ENCODE assay signal across 8 cellular contexts in genomic region chr10:73781879-73782748, GRCh38. TPM values are rescaled to one million over a fixed set of nuclear protein-coding genes. Genes with fewer than 3 reads are reported as not detected.
DNase-seq lines count a peak whose midpoint lies in the region; ATAC-seq, FAIRE-seq and TF ChIP-seq lines count a peak whose summit lies in the region.

CHCHD1 (plus strand) TSS chr10:73782048; CDS start chr10:73782076, 28 bp downstream.

- CTCF ChIA-PET in AG04450 (lab: Charles Lee) (interaction anchor here (0.6 to 1.5 kb wide), 3 partner anchors 97 to 1068 kb away, joined by 3 to 6 read pairs (median 4); no protein-coding TSS in a partner anchor), HepG2 (lab: Yijun Ruan, JAX; ENCODE audit: low intra/inter-chr PET ratio, low total read pairs) (no interaction called here)

- no peaks in the 10 kb centered on the region; a peak in 2 of 5 replicates for H3K36me3 ChIP-seq in HepG2 (replicated peaks in 1 of 2; ENCODE audit: control insufficient read depth in 1 of 2, insufficient read depth in 2 of 2, low read length in 2 of 2)

- TF ChIP-seq RAD21 in HepG2 (CRISPR knock-in tag; IDR thresholded peaks at IDR 0.05) = peak; percentile 34; the same call in 1 of the 2 replicates

- TF ChIP-seq EP300 in HepG2 (IDR thresholded peaks at IDR 0.05; ENCODE audit: low read depth in 2 of 2, low read length in 2 of 2) (no peak), HepG2 (CRISPR knock-in tag; IDR thresholded peaks at IDR 0.05; ENCODE audit: borderline replicate concordance) (no peak)

- peaks cover 64% of the 10 kb centered on the region for H3K36me3 Mint-ChIP-seq in dendritic cell treated with granulocyte-macrophage colony-stimulating factor and Interleukin-4, amounts not matched to agents 40 ng/mL and 50 ng/mL, for 4 days (ENCODE audit: low read depth)

- DNase-seq in AG04450 (ENCODE audit: low read depth, low spot score) = peak; percentile 63
- DNase-seq in NCI-H69 (lab: John Stamatoyannopoulos, UW) = peak; percentile 88
- DNase-seq in activated CD4-positive, alpha-beta T cell treated with anti-CD3 and anti-CD28 coated beads, Interleukin-2, amount 50 U/mL, for 24 hours (ENCODE audit: low read depth in 1 of 2, low spot score in 1 of 2) = peak; percentile 80 to 91
- peak; percentile 80 for DNase-seq in HepG2 (ENCODE audit: low spot score)
- peak; percentile 91 to 92 for DNase-seq in stimulated activated CD4-positive, alpha-beta T cell treated with anti-CD3 and anti-CD28 coated beads, Interleukin-2, amount 100 ng/mL, for 48 hours

- 0 out of 2 replicates have a peak, but pooled peaks cover under 1% of the 10 kb centered on the region for H4K20me1 ChIP-seq in HepG2 (ENCODE audit: insufficient read depth, low read length)

- no peaks in the 10 kb centered on the region for H3K9me3 Mint-ChIP-seq in dendritic cell treated with granulocyte-macrophage colony-stimulating factor and Interleukin-4, amounts not matched to agents 40 ng/mL and 50 ng/mL, for 4 days

- intact Hi-C loops in dendritic cell treated with granulocyte-macrophage colony-stimulating factor and Interleukin-4, amounts not matched to agents 40 ng/mL and 50 ng/mL, for 4 days (cut with micrococcal nuclease) = no loop called here
- intact Hi-C loops in HepG2 (cut with micrococcal nuclease; ENCODE audit: unreplicated experiment) = no loop called here

- H3K4me3 Mint-ChIP-seq in dendritic cell treated with granulocyte-macrophage colony-stimulating factor and Interleukin-4, amounts not matched to agents 40 ng/mL and 50 ng/mL, for 4 days = peak within 1 kb of the TSS; percentile 90

- H3K9ac ChIP-seq in HepG2 (ENCODE audit: insufficient read depth, low read depth, low read length) = peak within 1 kb of the TSS; percentile 92

- peak; percentile 89 for FAIRE-seq in HepG2 (lab: Jason Lieb, UNC)

- in situ Hi-C loops in HepG2 (cut with HindIII; ENCODE audit: extremely low pct_ligation_motif_present, low pct_unique_long_range_greater_than_20kb) = no loop called here

- H3K4me2 ChIP-seq in HepG2 (ENCODE audit: low read depth, low read length) = peak within 1 kb of the TSS; percentile 85

- H3K27ac ChIP-seq in AG04450 (ENCODE audit: low read depth, low read length) (peak within 1 kb of the TSS; percentile 83), HepG2 (ENCODE audit: extremely low read length, insufficient read depth, low read length) (peak within 1 kb of the TSS; percentile 81)

- H2AFZ ChIP-seq in HepG2 (ENCODE audit: low read length) = no peak within 1 kb of the TSS

- no peaks in the 10 kb centered on the region for H3K27me3 Mint-ChIP-seq in dendritic cell treated with granulocyte-macrophage colony-stimulating factor and Interleukin-4, amounts not matched to agents 40 ng/mL and 50 ng/mL, for 4 days

- H3K27me3 ChIP-seq in AG04450 (ENCODE audit: control insufficient read depth, insufficient read depth, low read length) (no peaks in the 10 kb centered on the region), HepG2 (ENCODE audit: control insufficient read depth in 1 of 2, insufficient read depth in 2 of 2, low read length in 2 of 2) (no peaks in the 10 kb centered on the region; a peak in 1 of 5 replicates)

- under 1% methylated on average over 43 of the region's 57 CpGs for WGBS in HepG2 (ENCODE audit: low lambda C conversion rate)

- POLR2A ChIA-PET in AG04450 (lab: Yijun Ruan, JAX) (interaction anchor here (0.6 to 2.4 kb wide), 6 partner anchors 10 to 52 kb away, joined by 3 to 28 read pairs (median 3); a partner anchor contains a TSS), HepG2 (lab: Yijun Ruan, JAX) (interaction anchor here (0.5 to 2.0 kb wide), 8 partner anchors 10 to 109 kb away, joined by 3 to 31 read pairs (median 6); partner anchors contain the start of gene SEC24C)

- TF ChIP-seq POLR2A in HepG2 (IDR thresholded peaks at IDR 0.05; ENCODE audit: insufficient read depth in 1 of 2, low read depth in 2 of 2, low read length in 2 of 2) = peak; percentile 75 to 92

- TF ChIP-seq CTCF in AG04450 (IDR thresholded peaks at IDR 0.05; ENCODE audit: low read depth, low read length) = no peak
- TF ChIP-seq CTCF in HepG2 (CRISPR knock-in tag; IDR thresholded peaks at IDR 0.05) = no peak; the same call in 1 of the 2 replicates

- peaks cover 50% of the 10 kb centered on the region for H3K79me2 ChIP-seq in HepG2 (ENCODE audit: insufficient read depth, low read length)

- peaks cover 40% of the 10 kb centered on the region for H3K4me1 Mint-ChIP-seq in dendritic cell treated with granulocyte-macrophage colony-stimulating factor and Interleukin-4, amounts not matched to agents 40 ng/mL and 50 ng/mL, for 4 days (ENCODE audit: low read depth)

- ATAC-seq in GM18909 (IDR thresholded peaks at IDR 0.05; ENCODE audit: poor library complexity, unreplicated experiment) = peak; percentile 61
- ATAC-seq in HG03378 (IDR thresholded peaks at IDR 0.05; ENCODE audit: unreplicated experiment) = peak; percentile 41
- ATAC-seq in HepG2 = peak; percentile 71

- peak within 1 kb of the TSS; percentile 91 for H3K27ac Mint-ChIP-seq in dendritic cell treated with granulocyte-macrophage colony-stimulating factor and Interleukin-4, amounts not matched to agents 40 ng/mL and 50 ng/mL, for 4 days

- BruUV-seq in HepG2 (replicated peaks; lab: Mats Ljungman, UMichigan) = no TSS peak

- peaks cover 43% of the 10 kb centered on the region for H3K4me1 ChIP-seq in HepG2 (ENCODE audit: insufficient read depth, low read length)

- H3K4me3 ChIP-seq in AG04450 (ENCODE audit: low read depth, low read length) (peak within 1 kb of the TSS; percentile 86), HepG2 (replicated peaks in 1 of 3; ENCODE audit: insufficient read depth in 1 of 3, low read depth in 2 of 3, low read length in 3 of 3) (peak within 1 kb of the TSS; percentile 80 to 89 (median 88))

- peaks cover 4% of the 10 kb centered on the region; the same call in 1 of the 2 replicates for H3K9me3 ChIP-seq in AG04450 (ENCODE audit: control insufficient read depth, insufficient read depth, low read length)
- H3K9me3 ChIP-seq in HepG2 (ENCODE audit: low read length) = no peaks in the 10 kb centered on the region

TF ChIP-seq in HepG2, 621 proteins besides CTCF, POLR2A, EP300 and RAD21 (continues in another document):
- no peak for TF ChIP-seq ZMYM3 (CRISPR knock-in tag; IDR thresholded peaks at IDR 0.05)
- no peak for TF ChIP-seq ATRX (CRISPR knock-in tag; IDR thresholded peaks at IDR 0.05; ENCODE audit: borderline replicate concordance)
- peak; percentile 34; the same call in 1 of the 2 replicates for TF ChIP-seq DR1 (CRISPR knock-in tag; IDR thresholded peaks at IDR 0.05)
- 0 out of 2 replicates have a peak, but pooled peaks have one; percentile 35 for TF ChIP-seq MEIS1 (CRISPR knock-in tag; IDR thresholded peaks at IDR 0.05; ENCODE audit: borderline replicate concordance)
- peak; percentile 95 for TF ChIP-seq PRDM10 (CRISPR knock-in tag; IDR thresholded peaks at IDR 0.05; ENCODE audit: low read depth)

RNA-seq across cellular contexts. Expression of gene CHCHD1, which starts in this region (rescaled TPM):
- 31.2 and 45.4 TPM in 2 replicates for polyA plus RNA-seq in AG04450 (2011; rRNA removed)
- 4.0 and 5.2 TPM in 2 replicates for polyA minus RNA-seq in AG04450 (2011; rRNA and poly(A)+ RNA removed)
- total RNA-seq in HepG2 (2016; rRNA removed; fragmentation: Illumina TruSeq; extraction: Trizol) = 71.2 and 91.7 TPM in 2 replicates
- 16.2 and 16.7 TPM in 2 replicates for total RNA-seq in HepG2 (2016; cell fraction: cytosol; rRNA removed; fragmentation: Illumina TruSeq; extraction: Trizol; ENCODE audit: low read depth)
- total RNA-seq in HepG2 (2016; cell fraction: insoluble cytoplasmic fraction; rRNA removed; fragmentation: Illumina TruSeq; extraction: Trizol) = 69.8 and 94.8 TPM in 2 replicates
- total RNA-seq in HepG2 (2016; cell fraction: membrane; rRNA removed; fragmentation: Illumina TruSeq; extraction: Trizol) = 32.5 and 34.2 TPM in 2 replicates
- total RNA-seq in HepG2 (2016; cell fraction: nucleus; rRNA removed; fragmentation: Illumina TruSeq; extraction: Trizol) = 30.4 and 32.6 TPM in 2 replicates
- polyA plus RNA-seq in HepG2 (2011; rRNA removed) = 30.6 and 36.9 TPM in 2 replicates
- polyA plus RNA-seq in HepG2 (2011; cell fraction: cytosol; rRNA removed) = 35.1 and 36.6 TPM in 2 replicates
- polyA plus RNA-seq in HepG2 (2011; cell fraction: nucleus; rRNA removed) = 8.8 and 9.9 TPM in 2 replicates
- 40.1 and 41.3 TPM in 2 replicates for polyA plus RNA-seq in HepG2 (2012)
- polyA plus RNA-seq in HepG2 (2016; cell fraction: cytosol; fragmentation: Illumina TruSeq; extraction: Trizol; ENCODE audit: low read depth) = 16.6 and 17.9 TPM in 2 replicates
- polyA plus RNA-seq in HepG2 (2016; cell fraction: insoluble cytoplasmic fraction; fragmentation: Illumina TruSeq; extraction: Trizol; ENCODE audit: low read depth) = 90.2 and 95.1 TPM in 2 replicates
- polyA plus RNA-seq in HepG2 (2016; cell fraction: membrane; fragmentation: Illumina TruSeq; extraction: Trizol; ENCODE audit: low read depth) = 27.2 and 27.4 TPM in 2 replicates
- polyA plus RNA-seq in HepG2 (2016; cell fraction: nucleus; fragmentation: Illumina TruSeq; extraction: Trizol; ENCODE audit: insufficient read depth, low read depth) = 45.9 and 52.1 TPM in 2 replicates
- polyA minus RNA-seq in HepG2 (2011; rRNA and poly(A)+ RNA removed; ENCODE audit: low replicate concordance) = 5.0 and 8.3 TPM in 2 replicates
- polyA minus RNA-seq in HepG2 (2011; cell fraction: cytosol; rRNA and poly(A)+ RNA removed) = 5.5 TPM in 2 replicates
- polyA minus RNA-seq in HepG2 (2011; cell fraction: nucleus; rRNA and poly(A)+ RNA removed) = 7.7 and 9.1 TPM in 2 replicates

Comparison
In these comparisons a context has a peak if more than half of its experiments do, and no peak if none do; other contexts are left out.
1. Peak in every context shown above with its lines: DNase-seq, ATAC-seq, H3K4me3 ChIP-seq and H3K27ac ChIP-seq.